In the genomic region with DNA sequence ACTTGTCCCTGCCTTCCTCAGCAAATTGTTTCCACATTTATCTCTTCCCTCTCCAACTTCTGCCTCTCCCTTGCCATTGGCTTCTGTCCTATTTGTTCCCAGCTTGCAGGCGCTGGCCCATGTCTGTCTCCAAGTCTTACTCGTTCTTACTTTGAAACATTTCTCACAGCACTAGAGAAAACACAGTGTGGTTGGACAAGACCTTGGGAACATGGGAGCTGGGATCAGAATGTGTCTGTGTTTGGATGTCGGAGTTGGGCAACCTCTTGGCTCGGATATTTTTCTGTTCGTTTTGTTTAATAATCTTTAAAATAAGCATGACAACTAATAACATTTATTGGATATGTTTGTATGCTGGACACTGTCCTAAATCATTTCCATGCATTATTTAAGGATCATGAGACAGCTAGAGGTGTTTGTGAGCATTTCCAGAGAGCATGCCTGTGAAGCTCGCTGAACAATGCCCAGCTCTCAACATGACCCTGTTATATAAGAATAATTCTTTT, we compare ENCODE assay signal across 13 cellular contexts. TPM values are rescaled to one million over a fixed set of nuclear protein-coding genes. Genes with fewer than 3 reads are reported as not detected.
DNase-seq lines count a peak whose midpoint lies in the region; ATAC-seq and TF ChIP-seq lines count a peak whose summit lies in the region.
"Had no signal": no experiment of that assay in that cellular context is flagged by ENCODE, and none has a peak within 500 bp of the region (broad histone marks: within the 10 kb centered on the region; RNA-seq: fewer than 3 reads in every experiment).

No MANE protein-coding gene starts in this region.

- H3K4me1 ChIP-seq in RWPE2 (ENCODE audit: insufficient read depth, poor library complexity, severe bottlenecking) (peaks cover 16% of the 10 kb centered on the region), heart right ventricle (peaks cover 0 to 30% (median 16%) of the 10 kb centered on the region in 9 donors)

- H3K27me3 ChIP-seq in RWPE2 (ENCODE audit: insufficient read depth, poor library complexity, severe bottlenecking), result no peaks in the 10 kb centered on the region
- H3K27me3 ChIP-seq in heart right ventricle, result no peaks in the 10 kb centered on the region
- no peaks in the 10 kb centered on the region for H3K27me3 ChIP-seq in H7 (ENCODE audit: control insufficient read depth, insufficient read depth, low read length)
- H3K27me3 ChIP-seq: tibial artery had no signal

- POLR2A ChIA-PET in MCF 10A (lab: Yijun Ruan, JAX), result interaction anchor here (0.7 to 1.7 kb wide), 3 partner anchors 18 to 29 kb away, joined by 4 to 5 read pairs (median 5); partner anchors contain the start of gene HMGN1

- H3K4me3 Mint-ChIP-seq in nephron progenitor cell (no peak overlapping the region), MCF 10A (ENCODE audit: unreplicated experiment) (no peak overlapping the region)
- H3K4me3 Mint-ChIP-seq: activated CD4-positive, alpha-beta T cell treated with anti-CD3 and anti-CD28 coated beads, Interleukin-2, amount 10 ng/mL, durations not matched to agents 7 days and 5 days had no signal

- H3K36me3 ChIP-seq in RWPE2 (ENCODE audit: low read depth) (no peaks in the 10 kb centered on the region), heart right ventricle (no peaks in the 10 kb centered on the region), H7 (replicated peaks; ENCODE audit: control insufficient read depth, insufficient read depth, low read length) (no peaks in the 10 kb centered on the region; the same call in 1 of the 2 replicates)
- H3K36me3 ChIP-seq: tibial artery had no signal

- WGBS in heart right ventricle, 2 donors, result 35 to 38% methylated on average over 6 of the region's 6 CpGs

- H3K27ac ChIP-seq in RWPE2 (ENCODE audit: poor library complexity, severe bottlenecking) (peak overlapping the region; percentile 80), heart right ventricle (peak overlapping the region; percentile 17 to 85 (median 80))

- BruUV-seq in MCF 10A (replicated peaks; lab: Mats Ljungman, UMichigan), result no TSS peak

- ATAC-seq in RWPE2 (ENCODE audit: low read depth), result no peak
- peak; percentile 52 to 80 (median 74) for ATAC-seq in heart right ventricle
- no peak for ATAC-seq in HG03196 (IDR thresholded peaks at IDR 0.05; ENCODE audit: unreplicated experiment)

- H3K4me1 Mint-ChIP-seq in nephron progenitor cell (peaks cover 27% of the 10 kb centered on the region), MCF 10A (ENCODE audit: insufficient read depth, unreplicated experiment) (peaks cover 26% of the 10 kb centered on the region)

- H3K9me3 ChIP-seq in RWPE2 (ENCODE audit: severe bottlenecking), result peaks cover 4% of the 10 kb centered on the region
- no peaks in the 10 kb centered on the region for H3K9me3 ChIP-seq in heart right ventricle
- H3K9me3 ChIP-seq: tibial artery had no signal

- DNase-seq in AG08395 (ENCODE audit: low spot score) (peak; percentile 55), RWPE2 (ENCODE audit: low spot score) (no peak), heart right ventricle (peak; percentile 24 to 56), nephron progenitor cell (no peak), H7 (no peak), T-helper 1 cell (no peak), MCF 10A (ENCODE audit: unreplicated experiment) (no peak)
- DNase-seq: activated CD4-positive, alpha-beta T cell treated with anti-CD3 and anti-CD28 coated beads, Interleukin-2, amount 10 ng/mL, durations not matched to agents 7 days and 5 days; NCI-H1436 treated with DMSO at 0.1 percent for 48 hours; nucleus accumbens had no signal

- peak overlapping the region; percentile 71 for H3K27ac Mint-ChIP-seq in nephron progenitor cell
- no peak overlapping the region for H3K27ac Mint-ChIP-seq in MCF 10A (ENCODE audit: low read depth, unreplicated experiment)
- H3K27ac Mint-ChIP-seq: activated CD4-positive, alpha-beta T cell treated with anti-CD3 and anti-CD28 coated beads, Interleukin-2, amount 10 ng/mL, durations not matched to agents 7 days and 5 days had no signal

- H3K9me3 Mint-ChIP-seq in nephron progenitor cell (no peaks in the 10 kb centered on the region), MCF 10A (ENCODE audit: unreplicated experiment) (no peaks in the 10 kb centered on the region)
- H3K9me3 Mint-ChIP-seq: activated CD4-positive, alpha-beta T cell treated with anti-CD3 and anti-CD28 coated beads, Interleukin-2, amount 10 ng/mL, durations not matched to agents 7 days and 5 days; IgD-negative memory B cell had no signal

- H3K4me3 ChIP-seq in RWPE2 (ENCODE audit: severe bottlenecking) (no peak overlapping the region), heart right ventricle (no peak overlapping the region), H7 (ENCODE audit: insufficient read depth, low read depth, low read length) (no peak overlapping the region)
- H3K4me3 ChIP-seq: tibial artery had no signal

- peaks cover 3% of the 10 kb centered on the region for H3K27me3 Mint-ChIP-seq in nephron progenitor cell (ENCODE audit: low read depth, poor library complexity)
- no peaks in the 10 kb centered on the region for H3K27me3 Mint-ChIP-seq in MCF 10A (ENCODE audit: insufficient read depth, unreplicated experiment)
- H3K27me3 Mint-ChIP-seq: activated CD4-positive, alpha-beta T cell treated with anti-CD3 and anti-CD28 coated beads, Interleukin-2, amount 10 ng/mL, durations not matched to agents 7 days and 5 days; IgD-negative memory B cell had no signal

- H3K36me3 Mint-ChIP-seq in nephron progenitor cell (ENCODE audit: low read depth), result peaks cover 17% of the 10 kb centered on the region
- H3K36me3 Mint-ChIP-seq in MCF 10A (ENCODE audit: insufficient read depth, unreplicated experiment), result peaks cover 6% of the 10 kb centered on the region
- H3K36me3 Mint-ChIP-seq: IgD-negative memory B cell had no signal

- CTCF ChIA-PET in MCF 10A (lab: Yijun Ruan, JAX), result interaction anchor here (0.6 kb wide), 1 partner anchor 694 kb away, joined by 4 read pairs; no protein-coding TSS in a partner anchor

- TF ChIP-seq CTCF in RWPE2 (IDR thresholded peaks at IDR 0.05; ENCODE audit: poor library complexity, severe bottlenecking), result no peak
- no peak for TF ChIP-seq CTCF in heart right ventricle (IDR thresholded peaks at IDR 0.05)
- no peak for TF ChIP-seq CTCF in nephron progenitor cell (IDR thresholded peaks at IDR 0.05)
- TF ChIP-seq CTCF in MCF 10A (IDR thresholded peaks at IDR 0.05; ENCODE audit: unreplicated experiment), result no peak

- intact Hi-C loops in heart right ventricle (cut with DNase I), result loop anchor here in 3 of 10 donors (10.0 kb wide), 2 partner anchors 65 to 125 kb away; partner anchors contain the start of gene LCA5L (in 2 of the 3)
- intact Hi-C loops in MCF 10A (cut with micrococcal nuclease), result no loop called here

RNA-seq across cellular contexts. Expression of gene BRWD1, which starts 5.9 kb away (rescaled TPM):
- total RNA-seq in heart right ventricle (10 to 100 TPM; 30.2 to 38.8 (median 34.6) TPM), MCF 10A (2022) (36.0 and 45.4 TPM in 2 replicates)
- polyA plus RNA-seq in heart right ventricle, result 10 to 100 TPM in 1 of 2 donors, 1 to 10 TPM in 1; 8.5 to 12.7 TPM
- total RNA-seq in H7 (2014; rRNA removed; shearing (Covaris generic)), result 33.5 and 51.2 TPM in 2 replicates

RNA-seq across cellular contexts. Expression of gene HMGN1, which starts 29.6 kb away (rescaled TPM):
- total RNA-seq in heart right ventricle, result 10 to 100 TPM; 49.4 to 73.6 (median 59.3) TPM
- polyA plus RNA-seq in heart right ventricle, result 10 to 100 TPM; 46.2 to 79.0 TPM
- 310 and 389 TPM in 2 replicates for total RNA-seq in H7 (2014; rRNA removed; shearing (Covaris generic))
- 360 TPM in 2 replicates for total RNA-seq in MCF 10A (2022)

Comparison
In these comparisons a context has a peak if more than half of its experiments do, and no peak if none do; other contexts are left out.
1. DNase-seq: peak in AG08395 (single experiment) and heart right ventricle (2 of 2); none in RWPE2 (single experiment), nephron progenitor cell (single experiment), H7 (single experiment), T-helper 1 cell (0 of 5) and MCF 10A (single experiment).
2. ATAC-seq: peak in heart right ventricle (8 of 8); none in RWPE2 (single experiment) and HG03196 (single experiment).